Comparison of ENCODE assay signal across 24 cellular contexts in genomic region chr18:13298262-13298661, GRCh38.
"Had no signal": no experiment of that assay in that cellular context is flagged by ENCODE, and none has a peak within 500 bp of the region (broad histone marks: within the 10 kb centered on the region; RNA-seq: fewer than 3 reads in every experiment).

No MANE protein-coding gene starts in this region.

- DNase-seq: islet precursor cell; left ventricle myocardium inferior; mesendoderm; naive B cell; natural killer cell; nephron progenitor cell; ovary; retina; right cardiac atrium; sigmoid colon; small intestine; spleen; stimulated activated CD4-positive, alpha-beta T cell treated with anti-CD3 and anti-CD28 coated beads, Interleukin-4, amount 100 ng/mL, for 24 hours; stimulated activated naive CD4-positive, alpha-beta T cell; tibial artery; trophoblast cell; upper lobe of right lung; uterus had no signal

- H3K4me2 ChIP-seq: hepatocyte, neural progenitor cell had no signal

- H3K9me3 ChIP-seq: left ventricle myocardium inferior, ovary, prostate gland, sigmoid colon, spleen, suprapubic skin, thoracic aorta, tibial artery, upper lobe of right lung, uterus had no signal

- H3K4me3 ChIP-seq: hepatocyte, left ventricle myocardium inferior, lung, neural progenitor cell, ovary, prostate gland, sigmoid colon, spleen, suprapubic skin, thoracic aorta, tibial artery, upper lobe of right lung, uterus had no signal

- H3K36me3 ChIP-seq: left ventricle myocardium inferior, neural progenitor cell, ovary, prostate gland, sigmoid colon, spleen, suprapubic skin, thoracic aorta, upper lobe of right lung, uterus had no signal

- H3K4me1 ChIP-seq: neural progenitor cell, upper lobe of right lung had no signal

- H3K27me3 ChIP-seq: hepatocyte, neural progenitor cell, ovary, sigmoid colon, spleen, suprapubic skin, tibial artery, upper lobe of right lung, uterus had no signal

- H3K27ac ChIP-seq: hepatocyte, left ventricle myocardium inferior, neural progenitor cell, ovary, prostate gland, sigmoid colon, spleen, suprapubic skin, thoracic aorta, tibial artery, upper lobe of right lung, uterus had no signal

- H2AFZ ChIP-seq: hepatocyte, neural progenitor cell had no signal

- H3K9ac ChIP-seq: neural progenitor cell had no signal
